15 cellular contexts compared by ENCODE assay signal in genomic region chr14:91263329-91263728, GRCh38. TPM values are rescaled to one million over a fixed set of nuclear protein-coding genes. Genes with fewer than 3 reads are reported as not detected.
DNase-seq lines count a peak whose midpoint lies in the region; ATAC-seq, FAIRE-seq and TF ChIP-seq lines count a peak whose summit lies in the region.
"Had no signal": no experiment of that assay in that cellular context is flagged by ENCODE, and none has a peak within 500 bp of the region (broad histone marks: within the 10 kb centered on the region; RNA-seq: fewer than 3 reads in every experiment).

No MANE protein-coding gene starts in this region.

- H3F3A ChIP-seq in GM23338 (replicated peaks; ENCODE audit: low read depth): no peaks in the 10 kb centered on the region

- DNase-seq in CD4-positive, CD25-positive, alpha-beta regulatory T cell: no peak
- DNase-seq in GM23338 (ENCODE audit: low spot score) (no peak), astrocyte (ENCODE audit: low read depth) (no peak), natural killer cell (no peak), NCI-H1930 (lab: John Stamatoyannopoulos, UW) (no peak), prostate gland (ENCODE audit: low spot score) (no peak), kidney (no peak), small intestine (no peak)
- DNase-seq: activated CD4-positive, CD25-positive, alpha-beta regulatory T cell treated with anti-CD3 and anti-CD28 coated beads, Interleukin-2, amount 50 U/mL, for 72 hours; activated effector memory CD4-positive, alpha-beta T cell treated with Interleukin-2 at 50 U/mL for 16 hours; AML-193; effector CD4-positive, alpha-beta T cell; NCI-H1048 had no signal

- ATAC-seq in CD4-positive, CD25-positive, alpha-beta regulatory T cell (ENCODE audit: low read depth in 2 of 2): no peak
- ATAC-seq in GM23338 (no peak), natural killer cell (no peak)

- H3K36me3 Mint-ChIP-seq in CD4-positive, CD25-positive, alpha-beta regulatory T cell: peaks cover 9% of the 10 kb centered on the region
- H3K36me3 Mint-ChIP-seq in GM23338 (ENCODE audit: low read depth): no peaks in the 10 kb centered on the region
- peaks cover 2% of the 10 kb centered on the region for H3K36me3 Mint-ChIP-seq in astrocyte (ENCODE audit: low read depth, unreplicated experiment)
- no peaks in the 10 kb centered on the region for H3K36me3 Mint-ChIP-seq in natural killer cell

- peaks cover 4 to 54% (median 29%) of the 10 kb centered on the region in 4 donors for H3K4me1 Mint-ChIP-seq in CD4-positive, CD25-positive, alpha-beta regulatory T cell
- H3K4me1 Mint-ChIP-seq in GM23338: peaks cover 15% of the 10 kb centered on the region
- no peaks in the 10 kb centered on the region for H3K4me1 Mint-ChIP-seq in astrocyte (ENCODE audit: low read depth, unreplicated experiment)
- H3K4me1 Mint-ChIP-seq in natural killer cell: peaks cover 54 to 67% of the 10 kb centered on the region in 2 donors

- no peak for TF ChIP-seq CTCF in GM23338 (conservative IDR thresholded peaks at IDR 0.05; ENCODE audit: low read depth in 2 of 2)
- TF ChIP-seq CTCF in astrocyte (IDR thresholded peaks at IDR 0.05; ENCODE audit: insufficient read depth, low read depth, low read length): no peak
- TF ChIP-seq CTCF in natural killer cell (IDR thresholded peaks at IDR 0.05): no peak
- no peak for TF ChIP-seq CTCF in prostate gland (IDR thresholded peaks at IDR 0.05)
- TF ChIP-seq CTCF in kidney (IDR thresholded peaks at IDR 0.05; ENCODE audit: borderline replicate concordance, extremely low read depth, insufficient read depth): no peak

- H3K27me3 ChIP-seq in CD4-positive, CD25-positive, alpha-beta regulatory T cell (ENCODE audit: control insufficient read depth, insufficient read depth, low read length): no peaks in the 10 kb centered on the region
- H3K27me3 ChIP-seq in GM23338 (ENCODE audit: insufficient read depth) (peaks cover 36% of the 10 kb centered on the region), astrocyte (ENCODE audit: insufficient read depth, low read length) (peaks cover 25% of the 10 kb centered on the region), prostate gland (replicated peaks; ENCODE audit: insufficient read depth) (no peaks in the 10 kb centered on the region), small intestine (ENCODE audit: control insufficient read depth in 2 of 2, insufficient read depth in 2 of 2, low read length in 2 of 2) (no peaks in the 10 kb centered on the region)

- H3K4me1 ChIP-seq in CD4-positive, CD25-positive, alpha-beta regulatory T cell (ENCODE audit: control insufficient read depth, insufficient read depth, low read length, poor library complexity, severe bottlenecking): peaks cover 23% of the 10 kb centered on the region
- no peaks in the 10 kb centered on the region for H3K4me1 ChIP-seq in GM23338 (ENCODE audit: insufficient read depth)
- H3K4me1 ChIP-seq in astrocyte (ENCODE audit: insufficient read depth, low read length): no peaks in the 10 kb centered on the region
- H3K4me1 ChIP-seq in prostate gland (replicated peaks): peaks cover 12% of the 10 kb centered on the region
- peaks cover 0 to 5% of the 10 kb centered on the region in 2 donors for H3K4me1 ChIP-seq in kidney (ENCODE audit: control insufficient read depth in 1 of 2, insufficient read depth in 1 of 2, low read depth in 1 of 2, low read length in 2 of 2)
- peaks cover 2 to 4% of the 10 kb centered on the region in 2 donors for H3K4me1 ChIP-seq in small intestine (ENCODE audit: control insufficient read depth in 2 of 2, insufficient read depth in 1 of 2, low read depth in 1 of 2, low read length in 1 of 2)

- H4K20me1 ChIP-seq in GM23338 (replicated peaks; ENCODE audit: insufficient read depth): no peaks in the 10 kb centered on the region
- H4K20me1 ChIP-seq in astrocyte (ENCODE audit: insufficient read depth, low read length): no peaks in the 10 kb centered on the region

- no peak for TF ChIP-seq POLR2A in prostate gland (IDR thresholded peaks at IDR 0.05)

- no peaks in the 10 kb centered on the region for H3K9me2 ChIP-seq in GM23338 (ENCODE audit: insufficient read depth)

- H3K9me3 Mint-ChIP-seq in CD4-positive, CD25-positive, alpha-beta regulatory T cell: no peaks in the 10 kb centered on the region
- H3K9me3 Mint-ChIP-seq in GM23338: no peaks in the 10 kb centered on the region; the same call in 2 of the 3 replicates
- H3K9me3 Mint-ChIP-seq in astrocyte (ENCODE audit: unreplicated experiment): peaks cover 5% of the 10 kb centered on the region
- H3K9me3 Mint-ChIP-seq in natural killer cell: no peaks in the 10 kb centered on the region

- intact Hi-C loops in natural killer cell (cut with micrococcal nuclease): no loop called here
- intact Hi-C loops in prostate gland (cut with DNase I): no loop called here
- intact Hi-C loops in kidney (cut with DNase I): no loop called here

- peak overlapping the region; percentile 2 to 82 (median 68) for H3K4me3 Mint-ChIP-seq in CD4-positive, CD25-positive, alpha-beta regulatory T cell
- H3K4me3 Mint-ChIP-seq in GM23338 (peak overlapping the region; percentile 83), astrocyte (ENCODE audit: unreplicated experiment) (no peak overlapping the region), natural killer cell (peak overlapping the region; percentile 79)

- H3K27ac Mint-ChIP-seq in CD4-positive, CD25-positive, alpha-beta regulatory T cell: peak overlapping the region; percentile 41 to 88 (median 59)
- H3K27ac Mint-ChIP-seq in GM23338: no peak overlapping the region
- peak overlapping the region; percentile 66 for H3K27ac Mint-ChIP-seq in astrocyte (ENCODE audit: unreplicated experiment)
- H3K27ac Mint-ChIP-seq in natural killer cell: peak overlapping the region; percentile 65 to 88

- peaks cover 5% of the 10 kb centered on the region for H3K27me3 Mint-ChIP-seq in CD4-positive, CD25-positive, alpha-beta regulatory T cell
- H3K27me3 Mint-ChIP-seq in GM23338 (ENCODE audit: insufficient read depth, low read depth, poor library complexity) (peaks cover 22% of the 10 kb centered on the region), astrocyte (ENCODE audit: low read depth, unreplicated experiment) (peaks cover 39% of the 10 kb centered on the region), natural killer cell (ENCODE audit: low read depth in 2 of 2) (no peaks in the 10 kb centered on the region)

- H3K79me2 ChIP-seq in GM23338 (replicated peaks; ENCODE audit: insufficient read depth) (no peaks in the 10 kb centered on the region), astrocyte (ENCODE audit: insufficient read depth, low read length) (no peaks in the 10 kb centered on the region)

- H2AFZ ChIP-seq in GM23338 (peak overlapping the region; percentile 99; the same call in 1 of the 2 replicates), astrocyte (ENCODE audit: low read depth, low read length) (no peak overlapping the region)

- H3K9ac ChIP-seq in astrocyte (ENCODE audit: low read length): no peak overlapping the region
- no peak overlapping the region for H3K9ac ChIP-seq in kidney (ENCODE audit: low read length in 2 of 2)

- no peak for FAIRE-seq in astrocyte (lab: Jason Lieb, UNC)
- FAIRE-seq in kidney (lab: Jason Lieb, UNC): no peak
- no peak for FAIRE-seq in small intestine (lab: Jason Lieb, UNC)
- FAIRE-seq: bronchial epithelial cell, GM19239 had no signal

- WGBS in prostate gland: 90% methylated on average over 2 of the region's 2 CpGs
- 58 to 84% (median 78%) methylated on average over 2 of the region's 2 CpGs for WGBS in small intestine, 3 donors

- no peak overlapping the region for H3K4me3 ChIP-seq in CD4-positive, CD25-positive, alpha-beta regulatory T cell (ENCODE audit: low read depth, low read length)
- H3K4me3 ChIP-seq in GM23338: no peak overlapping the region
- no peak overlapping the region for H3K4me3 ChIP-seq in astrocyte (ENCODE audit: insufficient read depth, low read depth, low read length)
- H3K4me3 ChIP-seq in prostate gland: no peak overlapping the region
- H3K4me3 ChIP-seq in kidney (ENCODE audit: low read length in 2 of 2): no peak overlapping the region
- H3K4me3 ChIP-seq in small intestine (ENCODE audit: low read depth in 1 of 2, low read length in 2 of 2): no peak overlapping the region

- no peak overlapping the region for H3K27ac ChIP-seq in CD4-positive, CD25-positive, alpha-beta regulatory T cell (ENCODE audit: insufficient read depth, low read length, poor library complexity, severe bottlenecking)
- no peak overlapping the region for H3K27ac ChIP-seq in GM23338 (ENCODE audit: low read depth)
- H3K27ac ChIP-seq in astrocyte (ENCODE audit: low read depth, low read length): no peak overlapping the region
- H3K27ac ChIP-seq in prostate gland: no peak overlapping the region
- no peak overlapping the region for H3K27ac ChIP-seq in kidney (ENCODE audit: low read depth in 2 of 2, low read length in 2 of 2)
- H3K27ac ChIP-seq in small intestine (ENCODE audit: low read depth in 1 of 2, low read length in 1 of 2): no peak overlapping the region

- H3K4me2 ChIP-seq in GM23338 (peak overlapping the region; percentile 94; the same call in 1 of the 2 replicates), astrocyte (ENCODE audit: low read length) (no peak overlapping the region)

- H3K9me3 ChIP-seq in CD4-positive, CD25-positive, alpha-beta regulatory T cell (ENCODE audit: control insufficient read depth in 2 of 2, low read length in 2 of 2): no peaks in the 10 kb centered on the region
- H3K9me3 ChIP-seq in astrocyte (ENCODE audit: insufficient read depth, low read depth, low read length): no peaks in the 10 kb centered on the region
- no peaks in the 10 kb centered on the region for H3K9me3 ChIP-seq in prostate gland
- no peaks in the 10 kb centered on the region for H3K9me3 ChIP-seq in kidney (ENCODE audit: control insufficient read depth in 1 of 2, low read length in 2 of 2)
- H3K9me3 ChIP-seq in small intestine (ENCODE audit: control insufficient read depth, low read depth): no peaks in the 10 kb centered on the region

- H3K36me3 ChIP-seq in CD4-positive, CD25-positive, alpha-beta regulatory T cell (ENCODE audit: control insufficient read depth, insufficient read depth, low read length): no peaks in the 10 kb centered on the region
- H3K36me3 ChIP-seq in GM23338 (ENCODE audit: insufficient read depth) (no peaks in the 10 kb centered on the region), astrocyte (ENCODE audit: insufficient read depth, low read length) (no peaks in the 10 kb centered on the region), prostate gland (no peaks in the 10 kb centered on the region), kidney (ENCODE audit: control insufficient read depth in 1 of 2, insufficient read depth in 2 of 2, low read length in 2 of 2) (no peaks in the 10 kb centered on the region), small intestine (ENCODE audit: control insufficient read depth in 2 of 2, insufficient read depth in 2 of 2, low read length in 2 of 2) (no peaks in the 10 kb centered on the region)

RNA-seq across cellular contexts. Expression of gene GPR68, which starts 18.8 kb away (rescaled TPM):
- total RNA-seq in CD4-positive, CD25-positive, alpha-beta regulatory T cell: 18.8 TPM
- 10 to 100 TPM in 2 of 4 donors, 1 to 10 TPM in 2; 8.5 to 19.1 (median 11.0) TPM for polyA plus RNA-seq in CD4-positive, CD25-positive, alpha-beta regulatory T cell
- total RNA-seq in GM23338 (2014; rRNA removed; shearing (Covaris generic)): 0.35 TPM in 2 replicates
- 0.19 and 0.45 TPM in 2 replicates for polyA plus RNA-seq in GM23338 (2016; fragmentation: Nextera tagmentation; extraction: Ambion mirVana)
- total RNA-seq in astrocyte: 0.38 and 0.50 TPM in 2 replicates
- total RNA-seq in natural killer cell: 10 to 100 TPM in 2 of 3 donors, 1 to 10 TPM in 1; 7.6 to 24.0 (median 15.7) TPM
- total RNA-seq in prostate gland: 1 to 10 TPM in 1 of 2 donors, under 1 TPM in 1; 0.87 to 3.0 TPM
- 1.7 TPM for total RNA-seq in kidney
- polyA plus RNA-seq in kidney (ENCODE audit: insufficient read depth, low read depth, low replicate concordance): 0.82 TPM
- polyA plus RNA-seq in small intestine: under 1 TPM in 2 of 3 donors, not detected in 1; 0.54 to 0.78 TPM
